Comparison of ENCODE assay signal across 26 cellular contexts in the genomic region with DNA sequence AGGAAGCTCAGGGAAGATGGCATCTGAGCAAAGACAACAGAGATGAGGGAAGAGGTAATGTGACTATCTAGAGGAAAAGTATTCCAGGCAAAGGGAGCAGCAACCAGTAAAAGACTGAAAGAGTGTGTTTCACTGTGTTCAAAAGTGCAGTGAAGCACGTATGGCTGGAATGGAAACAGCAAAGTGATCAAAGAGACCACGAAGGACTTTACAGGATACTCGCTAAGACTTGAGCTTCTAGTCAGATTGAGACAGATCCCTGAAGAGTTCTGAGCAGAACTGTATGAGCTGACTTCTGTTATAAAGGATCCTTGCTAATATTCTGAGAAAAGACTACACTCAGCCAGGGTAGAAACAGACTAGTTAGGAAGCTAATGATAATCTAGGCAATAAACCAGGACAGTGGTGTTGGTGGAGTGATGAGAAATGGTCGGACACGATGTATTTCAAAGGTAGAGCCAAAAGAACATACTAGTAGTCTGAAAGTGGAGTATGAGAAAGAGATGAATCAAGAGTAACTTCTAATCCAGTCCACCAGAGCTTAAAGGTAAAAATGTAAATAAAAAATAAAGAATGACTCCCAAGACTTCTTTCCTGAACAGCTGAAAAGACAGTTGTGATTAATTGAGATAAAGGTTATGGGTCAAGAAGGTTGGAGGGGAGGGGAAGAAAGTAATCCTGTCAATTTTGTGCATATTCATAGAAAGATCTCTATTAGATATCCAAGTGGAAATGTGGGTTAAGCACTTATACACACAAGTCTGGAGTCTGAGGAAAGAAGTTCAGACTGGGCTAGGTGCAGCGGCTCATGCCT. TPM values are rescaled to one million over a fixed set of nuclear protein-coding genes. Genes with fewer than 3 reads are reported as not detected.
DNase-seq lines count a peak whose midpoint lies in the region; ATAC-seq, FAIRE-seq and TF ChIP-seq lines count a peak whose summit lies in the region.
"Had no signal": no experiment of that assay in that cellular context is flagged by ENCODE, and none has a peak within 500 bp of the region (broad histone marks: within the 10 kb centered on the region; RNA-seq: fewer than 3 reads in every experiment).

No MANE protein-coding gene starts in this region.

- no peak overlapping the region for H3K4me2 ChIP-seq in GM12878 (ENCODE audit: control insufficient read depth, insufficient read depth)
- H3K4me2 ChIP-seq: A549 had no signal

- no peaks in the 10 kb centered on the region for H3K9me3 ChIP-seq in GM12878 (replicated peaks; ENCODE audit: control insufficient read depth, insufficient read depth, low read length)
- H3K9me3 ChIP-seq: A549, gastrocnemius medialis, neutrophil, thyroid gland had no signal

- in situ Hi-C loops in GM12878 (cut with MboI), result no loop called here

- no peaks in the 10 kb centered on the region for H3K27me3 Mint-ChIP-seq in activated CD4-positive, alpha-beta memory T cell treated with anti-CD3 and anti-CD28 coated beads for 36 hours
- H3K27me3 Mint-ChIP-seq in activated CD4-positive, alpha-beta memory T cell treated with anti-CD3 and anti-CD28 coated beads, Interleukin-2, amount 10 ng/mL, durations not matched to agents 7 days and 5 days, result no peaks in the 10 kb centered on the region

- H3K79me2 ChIP-seq in GM12878 (ENCODE audit: control insufficient read depth, insufficient read depth, low read length), result peaks cover 75% of the 10 kb centered on the region

- H3K36me3 Mint-ChIP-seq in activated CD4-positive, alpha-beta memory T cell treated with anti-CD3 and anti-CD28 coated beads for 36 hours, result peaks cover 5% of the 10 kb centered on the region
- H3K36me3 Mint-ChIP-seq in activated CD4-positive, alpha-beta memory T cell treated with anti-CD3 and anti-CD28 coated beads, Interleukin-2, amount 10 ng/mL, durations not matched to agents 7 days and 5 days (ENCODE audit: low read depth), result peaks cover 38% of the 10 kb centered on the region

- no peaks in the 10 kb centered on the region for H3K9me3 Mint-ChIP-seq in activated CD4-positive, alpha-beta memory T cell treated with anti-CD3 and anti-CD28 coated beads for 36 hours
- no peaks in the 10 kb centered on the region for H3K9me3 Mint-ChIP-seq in activated CD4-positive, alpha-beta memory T cell treated with anti-CD3 and anti-CD28 coated beads, Interleukin-2, amount 10 ng/mL, durations not matched to agents 7 days and 5 days

- BruUV-seq in GM12878 (replicated peaks; lab: Mats Ljungman, UMichigan), result no TSS peak

- no peak overlapping the region for H3K9ac ChIP-seq in GM12878 (ENCODE audit: control insufficient read depth, insufficient read depth, low read length)

- SMC1A ChIA-PET in GM12878 (lab: Charles Lee; ENCODE audit: uncharacterized antibody, unreplicated experiment), result interaction anchor here (0.8 to 1.6 kb wide), 5 partner anchors 8 to 49 kb away, joined by 3 to 4 read pairs (median 4); no protein-coding TSS in a partner anchor

- H2AFZ ChIP-seq in GM12878 (ENCODE audit: control insufficient read depth, low read depth, low read length), result no peak overlapping the region

- H3K4me3 Mint-ChIP-seq in activated CD4-positive, alpha-beta memory T cell treated with anti-CD3 and anti-CD28 coated beads for 36 hours, result no peak overlapping the region
- H3K4me3 Mint-ChIP-seq in activated CD4-positive, alpha-beta memory T cell treated with anti-CD3 and anti-CD28 coated beads, Interleukin-2, amount 10 ng/mL, durations not matched to agents 7 days and 5 days, result no peak overlapping the region

- no peak overlapping the region for H3K4me3 ChIP-seq in Jurkat, Clone E6-1 (ENCODE audit: low read length)
- no peak overlapping the region for H3K4me3 ChIP-seq in GM12878
- H3K4me3 ChIP-seq: A549, gastrocnemius medialis, thyroid gland had no signal

- TF ChIP-seq POLR2A in GM12878 (IDR thresholded peaks at IDR 0.05; ENCODE audit: low read depth, low read length), result no peak

- no peak for DNase-seq in activated CD4-positive, alpha-beta memory T cell treated with anti-CD3 and anti-CD28 coated beads for 36 hours
- no peak for DNase-seq in activated CD4-positive, alpha-beta memory T cell treated with anti-CD3 and anti-CD28 coated beads, Interleukin-2, amount 10 ng/mL, durations not matched to agents 7 days and 5 days
- DNase-seq in Jurkat, Clone E6-1 (ENCODE audit: low read depth, low spot score), result peak; percentile 47
- DNase-seq in GM12878 (ENCODE audit: low read depth, low spot score), result no peak
- DNase-seq in renal cortical epithelial cell (ENCODE audit: low read depth), result peak; percentile 50
- DNase-seq in kidney glomerular epithelial cell (lab: John Stamatoyannopoulos, UW), result no peak
- DNase-seq: activated CD4-positive, CD25-positive, alpha-beta regulatory T cell; activated CD8-positive, alpha-beta memory T cell treated with anti-CD3 and anti-CD28 coated beads, Interleukin-2, amount 50 U/mL, for 48 hours; DMS79; erythroblast; gastrocnemius medialis; KG1; left colon; midbrain; NCI-H2081 treated with DMSO at 0.1 percent for 48 hours; NCI-H524; Right ventricle myocardium superior; stimulated activated CD4-positive, alpha-beta T cell treated with anti-CD3 and anti-CD28 coated beads, Interleukin-12 subunit alpha, Interleukin-12 subunit beta, amount 100 ng/mL, for 4 hours; T-helper 1 cell; thyroid gland had no signal

- peak; percentile 86 for FAIRE-seq in GM12878 (lab: Jason Lieb, UNC)
- FAIRE-seq: A549, H1 had no signal

- no peak for TF ChIP-seq RAD21 in GM12878 (IDR thresholded peaks at IDR 0.05; ENCODE audit: insufficient read depth, low read depth, low read length)

- RAD21 ChIA-PET in GM12878 (lab: Charles Lee; ENCODE audit: unreplicated experiment), result interaction anchor here (1.2 kb wide), 1 partner anchor 77 kb away, joined by 3 read pairs; no protein-coding TSS in a partner anchor

- TF ChIP-seq CTCF in GM12878 (IDR thresholded peaks at IDR 0.05 in 2 of 3, conservative IDR thresholded peaks at IDR 0.05 in 1 of 3; ENCODE audit: control insufficient read depth in 2 of 3, extremely low read depth in 1 of 3, insufficient read depth in 1 of 3, low read depth in 3 of 3, low read length in 3 of 3), result no peak

- WGBS in GM12878 (ENCODE audit: insufficient coverage, insufficient replicate concordance, low lambda C conversion rate, missing lambda C conversion rate), result 49% methylated on average over 6 of the region's 6 CpGs

- H3K4me1 Mint-ChIP-seq in activated CD4-positive, alpha-beta memory T cell treated with anti-CD3 and anti-CD28 coated beads for 36 hours (ENCODE audit: low read depth), result peaks cover 49% of the 10 kb centered on the region
- H3K4me1 Mint-ChIP-seq in activated CD4-positive, alpha-beta memory T cell treated with anti-CD3 and anti-CD28 coated beads, Interleukin-2, amount 10 ng/mL, durations not matched to agents 7 days and 5 days, result peaks cover 15% of the 10 kb centered on the region

- H3K4me1 ChIP-seq in GM12878 (ENCODE audit: control insufficient read depth, insufficient read depth, low read length), result no peaks in the 10 kb centered on the region; the same call in 1 of the 2 replicates
- H3K4me1 ChIP-seq: A549 had no signal

- H3K36me3 ChIP-seq in GM12878 (ENCODE audit: control insufficient read depth in 2 of 2, insufficient read depth in 2 of 2, low read length in 1 of 2), result peaks cover 0 to 3% of the 10 kb centered on the region in 2 experiments; a peak in 2 of 4 replicates
- H3K36me3 ChIP-seq: gastrocnemius medialis, neutrophil, thyroid gland had no signal

- CTCF ChIA-PET in activated CD4-positive, alpha-beta memory T cell treated with anti-CD3 and anti-CD28 coated beads for 36 hours (lab: Charles Lee), result interaction anchor here (1.0 to 1.6 kb wide), 2 partner anchors 14 to 77 kb away, joined by 3 read pairs; a partner anchor contains a TSS
- CTCF ChIA-PET in activated CD4-positive, alpha-beta memory T cell treated with anti-CD3 and anti-CD28 coated beads, Interleukin-2, amount 10 ng/mL, durations not matched to agents 7 days and 5 days (lab: Charles Lee), result no interaction called here
- CTCF ChIA-PET in GM12878 (lab: Yijun Ruan, JAX), result interaction anchor here (0.9 kb wide), 1 partner anchor 77 kb away, joined by 5 read pairs; no protein-coding TSS in a partner anchor

- peak overlapping the region; percentile 50 for H3K27ac Mint-ChIP-seq in activated CD4-positive, alpha-beta memory T cell treated with anti-CD3 and anti-CD28 coated beads for 36 hours
- no peak overlapping the region for H3K27ac Mint-ChIP-seq in activated CD4-positive, alpha-beta memory T cell treated with anti-CD3 and anti-CD28 coated beads, Interleukin-2, amount 10 ng/mL, durations not matched to agents 7 days and 5 days

- no peak for TF ChIP-seq EP300 in GM12878 (IDR thresholded peaks at IDR 0.05; ENCODE audit: borderline replicate concordance in 1 of 2, control insufficient read depth in 1 of 2, low read depth in 2 of 2, low read length in 2 of 2)

- POLR2A ChIA-PET in activated CD4-positive, alpha-beta memory T cell treated with anti-CD3 and anti-CD28 coated beads for 36 hours (lab: Charles Lee), result interaction anchor here (0.9 kb wide), 1 partner anchor 14 kb away, joined by 3 read pairs; a partner anchor contains a TSS
- POLR2A ChIA-PET in activated CD4-positive, alpha-beta memory T cell treated with anti-CD3 and anti-CD28 coated beads, Interleukin-2, amount 10 ng/mL, durations not matched to agents 7 days and 5 days (lab: Charles Lee), result interaction anchor here (1.1 kb wide), 1 partner anchor 484 kb away, joined by 3 read pairs; a partner anchor contains a TSS
- POLR2A ChIA-PET in GM12878 (lab: Charles Lee), result interaction anchor here (0.5 kb wide), 1 partner anchor 34 kb away, joined by 4 read pairs; no protein-coding TSS in a partner anchor

- H3K27me3 ChIP-seq in GM12878 (replicated peaks in 1 of 2; ENCODE audit: control insufficient read depth in 2 of 2, insufficient read depth in 2 of 2, low read length in 1 of 2), result no peaks in the 10 kb centered on the region
- H3K27me3 ChIP-seq: gastrocnemius medialis, neutrophil, thyroid gland had no signal

- peak; percentile 52 for ATAC-seq in GM12878
- no peak for ATAC-seq in HG02642 (IDR thresholded peaks at IDR 0.05; ENCODE audit: poor library complexity, unreplicated experiment)
- ATAC-seq in HG03039 (IDR thresholded peaks at IDR 0.05; ENCODE audit: unreplicated experiment), result no peak
- ATAC-seq: A549, gastrocnemius medialis, left colon had no signal

- intact Hi-C loops in activated CD4-positive, alpha-beta memory T cell treated with anti-CD3 and anti-CD28 coated beads for 36 hours (cut with micrococcal nuclease), result no loop called here
- intact Hi-C loops in GM12878 (cut with micrococcal nuclease; ENCODE audit: unreplicated experiment), result no loop called here

- no peaks in the 10 kb centered on the region; the same call in 1 of the 2 replicates for H4K20me1 ChIP-seq in GM12878 (ENCODE audit: control insufficient read depth, insufficient read depth)

- no peak overlapping the region for H3K27ac ChIP-seq in GM12878 (ENCODE audit: control insufficient read depth, insufficient read depth)
- H3K27ac ChIP-seq: A549, C4-2B, gastrocnemius medialis, neutrophil had no signal

RNA-seq across cellular contexts. Expression of a gene that starts 14.2 kb away (rescaled TPM):
- 10 to 100 TPM; 90.6 to 95.9 TPM for total RNA-seq in activated CD4-positive, alpha-beta memory T cell treated with anti-CD3 and anti-CD28 coated beads for 36 hours
- 10 to 100 TPM; 71.2 to 74.5 TPM for total RNA-seq in activated CD4-positive, alpha-beta memory T cell treated with anti-CD3 and anti-CD28 coated beads, Interleukin-2, amount 10 ng/mL, durations not matched to agents 7 days and 5 days
- 71.9 TPM for polyA plus RNA-seq in Jurkat, Clone E6-1 (2012; ENCODE audit: insufficient read depth, insufficient read length)
- total RNA-seq in GM12878 (2013; cell fraction: nucleolus; rRNA removed), result 93.4 and 96.6 TPM in 2 replicates
- total RNA-seq in GM12878 (2014; rRNA removed) (10.1 and 12.9 TPM in 2 replicates), GM12878 (2014; rRNA removed; fragmentation: Illumina TruSeq; extraction: Trizol) (20.5 and 20.7 TPM in 2 replicates), GM12878 (2021) (63.1 and 73.0 TPM in 2 replicates), renal cortical epithelial cell (8.5 and 45.3 TPM in 2 replicates)
- polyA plus RNA-seq in GM12878 (2011; ENCODE audit: low read depth), result 16.3 TPM
- polyA plus RNA-seq in GM12878 (2011; rRNA removed) (44.4 and 78.7 TPM in 2 replicates), GM12878 (2014; fragmentation: Illumina TruSeq; extraction: Trizol) (40.0 and 53.2 TPM in 2 replicates), GM12878 (2014; fragmentation: Nextera tagmentation; extraction: Ambion mirVana) (10 to 100 TPM; 22.9 to 28.5 TPM), GM12878 (2014; rRNA removed) (24.5 and 26.5 TPM in 2 replicates), GM12878 (2016; fragmentation: Nextera tagmentation; extraction: Ambion mirVana) (10 to 100 TPM; 83.2 to 87.0 TPM)
- polyA plus RNA-seq in GM12878 (2011; cell fraction: cytosol; rRNA removed), result 10.1 and 12.8 TPM in 2 replicates
- polyA plus RNA-seq in GM12878 (2011; cell fraction: nucleus; rRNA removed), result 21.8 and 34.0 TPM in 2 replicates
- polyA plus RNA-seq in GM12878 (2012), result 40.3 and 69.8 TPM in 2 replicates
- polyA minus RNA-seq in GM12878 (2011; rRNA and poly(A)+ RNA removed), result 14.5 and 17.0 TPM in 2 replicates
- polyA minus RNA-seq in GM12878 (2011; cell fraction: cytosol; rRNA and poly(A)+ RNA removed), result 6.4 and 7.0 TPM in 2 replicates
- polyA minus RNA-seq in GM12878 (2011; cell fraction: nucleus; rRNA and poly(A)+ RNA removed), result 16.7 and 35.8 TPM in 2 replicates

Comparison
In these comparisons a context has a peak if more than half of its experiments do, and no peak if none do; other contexts are left out.
1. DNase-seq: peak in Jurkat, Clone E6-1 (single experiment) and renal cortical epithelial cell (single experiment); none in activated CD4-positive, alpha-beta memory T cell treated with anti-CD3 and anti-CD28 coated beads for 36 hours (single experiment), activated CD4-positive, alpha-beta memory T cell treated with anti-CD3 and anti-CD28 coated beads, Interleukin-2, amount 10 ng/mL, durations not matched to agents 7 days and 5 days (single experiment), GM12878 (single experiment) and kidney glomerular epithelial cell (single experiment).